ENCODE assay signal across 18 cellular contexts in genomic region chr13:75271851-75272250, GRCh38.
"Had no signal": no experiment of that assay in that cellular context is flagged by ENCODE, and none has a peak within 500 bp of the region (broad histone marks: within the 10 kb centered on the region; RNA-seq: fewer than 3 reads in every experiment).

No MANE protein-coding gene starts in this region.

- H3K27ac Mint-ChIP-seq: activated CD4-positive, alpha-beta T cell treated with anti-CD3 and anti-CD28 coated beads, Interleukin-2, amount 10 ng/mL, durations not matched to agents 24 days and 14 days; activated naive CD8-positive, alpha-beta T cell treated with anti-CD3 and anti-CD28 coated beads for 36 hours; mesothelial cell of epicardium; progenitor cell of endocrine pancreas; T-helper 2 cell treated with Interferon-gamma antibody and Interleukin-4, amounts not matched to agents 5 μg/mL and 100 μg/mL, for 36 hours had no signal

- H3K27ac ChIP-seq: gastrocnemius medialis, heart right ventricle, lower lobe of right lung, tibial nerve, uterus had no signal

- H3K27me3 Mint-ChIP-seq: activated CD4-positive, alpha-beta T cell treated with anti-CD3 and anti-CD28 coated beads, Interleukin-2, amount 10 ng/mL, durations not matched to agents 24 days and 14 days; progenitor cell of endocrine pancreas had no signal

- H3K4me3 Mint-ChIP-seq: activated CD4-positive, alpha-beta T cell treated with anti-CD3 and anti-CD28 coated beads, Interleukin-2, amount 10 ng/mL, durations not matched to agents 24 days and 14 days; activated naive CD8-positive, alpha-beta T cell treated with anti-CD3 and anti-CD28 coated beads for 36 hours; mesothelial cell of epicardium; T-helper 2 cell treated with Interferon-gamma antibody and Interleukin-4, amounts not matched to agents 5 μg/mL and 100 μg/mL, for 36 hours had no signal

- H3K4me1 Mint-ChIP-seq: activated CD4-positive, alpha-beta T cell treated with anti-CD3 and anti-CD28 coated beads, Interleukin-2, amount 10 ng/mL, durations not matched to agents 24 days and 14 days; mesothelial cell of epicardium had no signal

- H3K4me3 ChIP-seq: gastrocnemius medialis, heart right ventricle, lower lobe of right lung, tibial nerve, uterus had no signal

- H3K4me1 ChIP-seq: gastrocnemius medialis, heart right ventricle, lower lobe of right lung, tibial nerve, uterus had no signal

- H3K27me3 ChIP-seq: gastrocnemius medialis, heart right ventricle, tibial nerve, uterus had no signal

- H3K9me3 ChIP-seq: gastrocnemius medialis, uterus had no signal

- H3K36me3 ChIP-seq: gastrocnemius medialis, heart right ventricle, lower lobe of right lung, tibial nerve, uterus had no signal

- DNase-seq: activated CD4-positive, alpha-beta T cell treated with anti-CD3 and anti-CD28 coated beads, Interleukin-2, amount 10 ng/mL, durations not matched to agents 24 days and 14 days; activated CD4-positive, CD25-positive, alpha-beta regulatory T cell; activated CD8-positive, alpha-beta memory T cell treated with anti-CD3 and anti-CD28 coated beads for 24 hours; activated naive CD8-positive, alpha-beta T cell treated with anti-CD3 and anti-CD28 coated beads for 36 hours; anterior cingulate cortex; gastrocnemius medialis; heart right ventricle; left colon; lower lobe of right lung; right cardiac atrium; small intestine; stimulated activated CD4-positive, alpha-beta T cell treated with anti-CD3 and anti-CD28 coated beads, Interleukin-4, amount 100 ng/mL, for 24 hours; stimulated activated naive CD4-positive, alpha-beta T cell; uterus had no signal

- H3K36me3 Mint-ChIP-seq: mesothelial cell of epicardium had no signal
